9 cellular contexts compared by ENCODE assay signal in the genomic region with DNA sequence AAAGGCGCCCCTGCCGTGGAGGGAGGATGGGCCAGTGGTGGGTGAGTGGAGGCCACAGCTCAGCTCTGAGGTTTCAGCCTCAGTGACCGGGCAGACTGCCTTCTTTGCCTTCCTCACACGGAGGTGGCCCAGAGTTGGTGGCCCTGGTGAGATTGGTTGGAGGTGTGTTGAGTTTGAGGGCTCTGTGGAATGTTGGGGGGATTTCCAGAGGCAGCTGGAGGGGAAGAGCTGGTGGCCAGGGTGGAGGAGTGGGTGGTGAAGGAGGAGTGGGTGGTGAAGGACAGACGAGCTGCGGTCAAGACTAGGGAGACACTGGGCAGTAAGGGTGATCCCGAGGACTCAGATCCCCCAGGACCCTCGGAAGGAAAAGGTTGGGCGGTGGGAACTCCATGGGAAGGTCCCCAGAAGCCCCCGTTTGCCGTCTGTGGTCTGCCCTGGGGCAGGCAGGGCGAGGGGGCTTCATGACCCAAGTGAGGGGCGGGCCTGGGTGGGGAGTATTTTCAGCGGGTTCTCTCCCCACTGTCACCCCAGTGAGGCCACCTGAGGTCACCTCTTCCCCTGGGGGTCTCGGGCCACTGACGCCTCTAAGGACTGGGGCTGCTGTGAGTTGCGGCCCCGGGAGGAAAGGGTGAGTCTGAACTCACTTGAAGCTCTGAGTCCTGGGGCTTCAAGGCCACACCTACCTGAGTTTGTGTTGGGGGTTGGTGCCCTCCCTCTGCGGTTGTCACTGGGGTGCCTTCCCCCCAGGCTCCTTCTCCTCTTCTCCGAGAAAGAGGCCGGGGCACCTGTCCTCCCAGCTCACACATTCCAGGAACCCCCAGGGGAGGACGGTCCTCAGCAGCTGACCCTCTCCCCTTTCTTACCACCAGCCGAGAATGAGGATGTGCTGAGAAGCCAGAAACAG. TPM values are rescaled to one million over a fixed set of nuclear protein-coding genes. Genes with fewer than 3 reads are reported as not detected.
DNase-seq lines count a peak whose midpoint lies in the region; TF ChIP-seq lines count a peak whose summit lies in the region.
"Had no signal": no experiment of that assay in that cellular context is flagged by ENCODE, and none has a peak within 500 bp of the region (broad histone marks: within the 10 kb centered on the region; RNA-seq: fewer than 3 reads in every experiment).

No MANE protein-coding gene starts in this region.

- peak overlapping the region; percentile 72 for H3K4me3 ChIP-seq in GM12865 (ENCODE audit: low read depth, low read length)
- H3K4me3 ChIP-seq in trophoblast cell (ENCODE audit: low read depth, low read length): no peak overlapping the region
- H3K4me3 ChIP-seq: SJSA1 had no signal

- DNase-seq in GM12865 (ENCODE audit: low read depth) (peak; percentile 89), T follicular helper cell (ENCODE audit: low read depth) (peak; percentile 53), trophoblast cell (no peak), head of caudate nucleus (no peak), NCI-H1092 (lab: John Stamatoyannopoulos, UW) (no peak), NCI-H2227 treated with DMSO at 0.1 percent for 48 hours (lab: John Stamatoyannopoulos, UW) (no peak)
- peak; percentile 59 for DNase-seq in activated gamma-delta T cell treated with anti-CD3 and anti-CD28 coated beads, Interleukin-2, amount 50 U/mL, for 16 hours (ENCODE audit: low read depth)
- peak; percentile 34 to 37 for DNase-seq in stimulated activated CD4-positive, alpha-beta T cell treated with anti-CD3 and anti-CD28 coated beads, Interleukin-1b, Interleukin-23, amount 100 ng/mL, for 4 hours (ENCODE audit: low read depth in 2 of 2)

- H2BK5ac ChIP-seq in trophoblast cell (ENCODE audit: low read depth, low read length, poor library complexity): no peak overlapping the region

- H3K18ac ChIP-seq in trophoblast cell (ENCODE audit: low read length): no peak overlapping the region

- no peak for TF ChIP-seq CTCF in GM12865 (IDR thresholded peaks at IDR 0.05; ENCODE audit: insufficient read depth, low read depth, low read length, missing control alignments)

- H3K36me3 ChIP-seq in trophoblast cell (ENCODE audit: control insufficient read depth in 1 of 2, insufficient read depth in 2 of 2, low read length in 2 of 2): no peaks in the 10 kb centered on the region
- H3K36me3 ChIP-seq: SJSA1 had no signal

- no peak overlapping the region for H3K27ac ChIP-seq in trophoblast cell (ENCODE audit: low read depth, low read length)
- H3K27ac ChIP-seq: SJSA1 had no signal

- WGBS in trophoblast cell (ENCODE audit: extremely low coverage, insufficient coverage, insufficient read length): no CpG with 5 or more reads among the region's 23 CpGs

- H2BK12ac ChIP-seq in trophoblast cell (ENCODE audit: low read length): no peak overlapping the region

- H3K23ac ChIP-seq in trophoblast cell (ENCODE audit: low read length): no peak overlapping the region

- H3K79me1 ChIP-seq in trophoblast cell (ENCODE audit: low read length): no peaks in the 10 kb centered on the region

- intact Hi-C loops in head of caudate nucleus (cut with DNase I): loop anchor here (10.0 kb wide), 1 partner anchor 236 kb away; no protein-coding TSS in a partner anchor

- no peaks in the 10 kb centered on the region for H3K9me3 ChIP-seq in trophoblast cell (ENCODE audit: insufficient read depth, low read depth, low read length)
- H3K9me3 ChIP-seq: SJSA1 had no signal

- H3K4ac ChIP-seq in trophoblast cell (ENCODE audit: low read depth, low read length): no peak overlapping the region

- H2AK5ac ChIP-seq in trophoblast cell (ENCODE audit: low read length): no peak overlapping the region

- H3K4me2 ChIP-seq in trophoblast cell (ENCODE audit: low read length): no peak overlapping the region

- no peak overlapping the region for H2AFZ ChIP-seq in trophoblast cell (ENCODE audit: insufficient read depth, low read length, poor library complexity)

- no peaks in the 10 kb centered on the region for H3K4me1 ChIP-seq in trophoblast cell (ENCODE audit: control insufficient read depth in 1 of 2, insufficient read depth in 2 of 2, low read length in 2 of 2)

- no peak overlapping the region for H2BK120ac ChIP-seq in trophoblast cell (ENCODE audit: insufficient read depth, low read length, poor library complexity)

- no peaks in the 10 kb centered on the region for H3K79me2 ChIP-seq in trophoblast cell (ENCODE audit: control insufficient read depth, insufficient read depth, low read length, poor library complexity)

- no peak overlapping the region for H3K9ac ChIP-seq in trophoblast cell (ENCODE audit: low read length)

- H4K91ac ChIP-seq in trophoblast cell (ENCODE audit: low read depth, low read length): no peak overlapping the region

- H4K8ac ChIP-seq in trophoblast cell (ENCODE audit: low read depth, low read length): no peak overlapping the region

- H4K12ac ChIP-seq in trophoblast cell (ENCODE audit: low read depth, low read length): no peak overlapping the region

- no peaks in the 10 kb centered on the region for H3K27me3 ChIP-seq in trophoblast cell (ENCODE audit: insufficient read depth, low read length)
- H3K27me3 ChIP-seq: SJSA1 had no signal

- no peak overlapping the region for H3K14ac ChIP-seq in trophoblast cell (ENCODE audit: low read length)

RNA-seq across cellular contexts. Expression of gene PIK3CD, which starts 22.7 kb away (rescaled TPM):
- polyA plus RNA-seq in trophoblast cell (2013): 3.8 and 4.0 TPM in 2 replicates

RNA-seq across cellular contexts. Expression of gene TMEM201, which starts 40.1 kb away (rescaled TPM):
- 13.3 and 13.4 TPM in 2 replicates for polyA plus RNA-seq in trophoblast cell (2013)

Comparison
In these comparisons a context has a peak if more than half of its experiments do, and no peak if none do; other contexts are left out.
1. DNase-seq: peak in GM12865 (single experiment), T follicular helper cell (single experiment), activated gamma-delta T cell treated with anti-CD3 and anti-CD28 coated beads, Interleukin-2, amount 50 U/mL, for 16 hours (single experiment) and stimulated activated CD4-positive, alpha-beta T cell treated with anti-CD3 and anti-CD28 coated beads, Interleukin-1b, Interleukin-23, amount 100 ng/mL, for 4 hours (2 of 2); none in trophoblast cell (0 of 2), head of caudate nucleus (0 of 42), NCI-H1092 (single experiment) and NCI-H2227 treated with DMSO at 0.1 percent for 48 hours (single experiment).